In the genomic region with DNA sequence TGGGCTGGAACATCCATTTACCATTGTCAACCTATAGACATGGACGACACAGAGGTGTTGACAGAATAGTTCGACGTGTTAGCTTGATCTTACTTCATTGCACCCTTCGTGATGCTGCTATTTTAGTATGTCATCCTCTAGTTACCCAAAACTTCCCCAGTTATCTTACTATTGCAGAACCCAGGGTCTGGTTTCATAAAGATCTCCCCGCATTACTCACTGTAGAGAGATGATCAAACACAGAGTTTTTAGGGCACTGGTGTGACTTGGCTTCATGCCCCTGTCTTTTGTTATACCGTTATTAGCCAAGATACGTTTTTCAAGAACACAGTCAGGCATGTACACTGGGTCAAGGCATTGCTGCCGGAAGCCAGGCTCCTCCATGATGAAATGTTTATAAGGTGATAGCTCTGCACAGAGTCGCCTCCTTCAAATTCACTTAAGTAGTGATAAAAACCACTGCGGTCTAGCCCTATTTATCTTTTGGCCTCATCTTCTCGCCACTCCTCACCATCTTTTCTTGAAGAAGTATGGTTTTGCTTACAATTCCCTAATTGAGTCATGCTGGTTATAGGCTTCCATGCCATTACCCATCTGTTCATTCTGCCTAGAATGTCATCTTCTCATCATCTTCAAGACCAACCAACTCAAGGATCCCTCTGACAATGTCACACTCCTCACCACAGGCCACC, we compare ENCODE assay signal across 26 cellular contexts.
"Had no signal": no experiment of that assay in that cellular context is flagged by ENCODE, and none has a peak within 500 bp of the region (broad histone marks: within the 10 kb centered on the region; RNA-seq: fewer than 3 reads in every experiment).

No MANE protein-coding gene starts in this region.

- H3K4me3 ChIP-seq: adrenal gland, ascending aorta, colonic mucosa, dorsolateral prefrontal cortex, heart left ventricle, ovary, prostate gland, thyroid gland, upper lobe of right lung had no signal

- H3K4me3 Mint-ChIP-seq: activated naive CD4-positive, alpha-beta T cell treated with anti-CD3 and anti-CD28 coated beads, Interleukin-2, amount 10 ng/mL, durations not matched to agents 7 days and 5 days; mesothelial cell of epicardium; nephron had no signal

- FAIRE-seq: islet of Langerhans had no signal

- H3K4me1 ChIP-seq: adrenal gland, ascending aorta, colonic mucosa, heart left ventricle, prostate gland, thyroid gland, upper lobe of right lung had no signal

- H3K4me1 Mint-ChIP-seq: activated naive CD4-positive, alpha-beta T cell treated with anti-CD3 and anti-CD28 coated beads, Interleukin-2, amount 10 ng/mL, durations not matched to agents 7 days and 5 days; mesothelial cell of epicardium; nephron had no signal

- H3K36me3 Mint-ChIP-seq: mesothelial cell of epicardium had no signal

- H3K27me3 Mint-ChIP-seq: activated naive CD4-positive, alpha-beta T cell treated with anti-CD3 and anti-CD28 coated beads, Interleukin-2, amount 10 ng/mL, durations not matched to agents 7 days and 5 days had no signal

- H3K9me3 Mint-ChIP-seq: activated naive CD4-positive, alpha-beta T cell treated with anti-CD3 and anti-CD28 coated beads, Interleukin-2, amount 10 ng/mL, durations not matched to agents 7 days and 5 days; mesothelial cell of epicardium; nephron had no signal

- H3K9me3 ChIP-seq: adrenal gland, ascending aorta, colonic mucosa, heart left ventricle, neutrophil, ovary, prostate gland, SK-N-SH, thyroid gland, upper lobe of right lung had no signal

- H3K36me3 ChIP-seq: adrenal gland, ascending aorta, brain microvascular endothelial cell, colonic mucosa, heart left ventricle, neutrophil, ovary, prostate gland, thyroid gland, upper lobe of right lung had no signal

- ATAC-seq: heart left ventricle, left ventricle myocardium superior, upper lobe of right lung had no signal

- H3K27me3 ChIP-seq: adrenal gland, ascending aorta, brain microvascular endothelial cell, colonic mucosa, heart left ventricle, neutrophil, ovary, thyroid gland, upper lobe of right lung had no signal

- DNase-seq: activated CD4-positive, alpha-beta T cell treated with anti-CD3 and anti-CD28 coated beads for 1 hour; activated effector memory CD4-positive, alpha-beta T cell treated with Interleukin-2 at 50 U/mL for 16 hours; activated naive CD4-positive, alpha-beta T cell treated with anti-CD3 and anti-CD28 coated beads, Interleukin-2, amount 10 ng/mL, durations not matched to agents 7 days and 5 days; adrenal gland; brain microvascular endothelial cell; colonic mucosa; dorsolateral prefrontal cortex; heart left ventricle; left ventricle myocardium superior; mammary epithelial cell; ovary; SIG-M5; SK-N-SH; stimulated activated CD4-positive, alpha-beta T cell treated with anti-CD3 and anti-CD28 coated beads, Interleukin-2, amount 100 ng/mL, for 48 hours; stimulated activated naive CD4-positive, alpha-beta T cell treated with Interleukin-2 at 50 U/mL for 16 hours; substantia nigra; thyroid gland; upper lobe of right lung had no signal

- H3K27ac ChIP-seq: adrenal gland, ascending aorta, brain microvascular endothelial cell, colonic mucosa, dorsolateral prefrontal cortex, epithelial cell of prostate, heart left ventricle, neutrophil, ovary, prostate gland, thyroid gland, upper lobe of right lung, VCaP had no signal

- H3K27ac Mint-ChIP-seq: activated naive CD4-positive, alpha-beta T cell treated with anti-CD3 and anti-CD28 coated beads, Interleukin-2, amount 10 ng/mL, durations not matched to agents 7 days and 5 days; mesothelial cell of epicardium; nephron had no signal
